In the genomic region with DNA sequence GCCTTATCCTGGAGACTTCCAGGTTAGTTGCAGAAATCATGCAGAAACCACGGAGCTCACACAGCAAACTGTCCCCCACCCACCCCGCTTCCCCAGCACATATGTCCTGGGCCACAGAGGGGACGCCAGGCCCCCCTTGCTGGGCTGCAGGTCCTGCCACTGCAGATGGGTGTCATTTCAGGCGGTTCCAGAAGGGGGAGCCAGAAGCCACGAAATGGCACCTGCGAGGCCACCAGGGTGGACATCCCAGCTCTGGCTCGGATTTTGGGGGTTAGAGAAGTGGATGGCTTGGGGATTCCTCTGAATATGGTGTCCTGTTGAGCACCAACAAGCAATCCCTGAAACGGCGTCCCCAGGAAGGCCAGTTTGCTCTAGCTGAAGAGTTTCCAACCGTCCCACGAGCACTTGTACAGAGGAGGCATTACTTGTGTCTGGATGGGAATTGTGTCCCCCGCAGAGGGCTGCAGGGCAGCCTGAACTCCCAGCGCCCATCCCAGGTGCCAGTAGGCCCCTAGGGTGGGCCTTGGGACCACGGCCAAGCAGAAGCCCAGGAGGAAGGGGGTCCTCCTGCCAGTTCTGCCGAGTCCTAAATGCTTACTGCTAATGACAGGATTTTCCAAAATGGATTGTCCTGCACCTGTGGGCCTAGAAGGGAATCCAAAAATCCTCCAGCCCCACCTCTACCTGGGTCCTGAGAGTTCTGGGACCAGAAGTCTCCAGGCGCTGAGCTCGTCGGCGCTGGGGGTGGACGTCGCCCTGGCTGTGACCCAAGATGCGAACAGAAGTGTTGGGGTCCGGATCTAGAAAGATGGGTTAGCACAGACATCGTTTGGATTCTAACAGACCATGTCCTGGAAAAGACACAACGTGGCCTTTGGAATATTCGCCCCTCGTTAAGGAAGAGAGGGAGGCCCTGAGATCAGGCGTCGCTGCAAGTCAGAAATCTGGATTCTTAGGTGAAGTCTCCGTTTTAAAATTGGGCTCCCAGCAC, we compare ENCODE assay signal across 8 cellular contexts. TPM values are rescaled to one million over a fixed set of nuclear protein-coding genes. Genes with fewer than 3 reads are reported as not detected.
A peak's percentile ranks its signal among the peaks of the same experiment; 100 is the strongest.
DNase-seq lines count a peak whose midpoint lies in the region; ATAC-seq and TF ChIP-seq lines count a peak whose summit lies in the region.

No MANE protein-coding gene starts in this region.

- H3K9me3 Mint-ChIP-seq in natural killer cell treated with Interleukin-12 subunit alpha and Interleukin-12 subunit beta and Interleukin-15 and Interleukin-18, amount 100 ng/mL, for 72 hours, result no peaks in the 10 kb centered on the region

- TF ChIP-seq CTCF in BJ (IDR thresholded peaks at IDR 0.05; ENCODE audit: insufficient read depth, low read depth, low read length) (peak; percentile 89), vagina (IDR thresholded peaks at IDR 0.05) (peak; percentile 61 to 88 (median 80))

- H3K27ac ChIP-seq in vagina, result no peak overlapping the region

- H3K4me1 ChIP-seq in vagina, result peaks cover 8% of the 10 kb centered on the region

- no peaks in the 10 kb centered on the region for H3K9me3 ChIP-seq in vagina

- CTCF ChIA-PET in BJ (lab: Yijun Ruan, JAX), result interaction anchor here (0.7 to 13.9 kb wide), 29 partner anchors 10 to 335 kb away, joined by 3 to 190 read pairs (median 4); no protein-coding TSS in a partner anchor

- TF ChIP-seq POLR2A in erythroblast (IDR thresholded peaks at IDR 0.05; ENCODE audit: low read length), result no peak
- no peak for TF ChIP-seq POLR2A in vagina (IDR thresholded peaks at IDR 0.05)

- no peak overlapping the region for H3K4me3 Mint-ChIP-seq in natural killer cell treated with Interleukin-12 subunit alpha and Interleukin-12 subunit beta and Interleukin-15 and Interleukin-18, amount 100 ng/mL, for 72 hours

- peaks cover 6% of the 10 kb centered on the region for H3K36me3 Mint-ChIP-seq in natural killer cell treated with Interleukin-12 subunit alpha and Interleukin-12 subunit beta and Interleukin-15 and Interleukin-18, amount 100 ng/mL, for 72 hours

- peaks cover 3% of the 10 kb centered on the region; the same call in 1 of the 2 replicates for H3K36me3 ChIP-seq in BJ (ENCODE audit: control insufficient read depth, insufficient read depth, low read length)
- peaks cover 0 to 14% of the 10 kb centered on the region in 2 donors for H3K36me3 ChIP-seq in vagina

- intact Hi-C loops in vagina (cut with DNase I), result loop anchor here (2.0 kb wide), 1 partner anchor 150 kb away; no protein-coding TSS in a partner anchor

- DNase-seq in BJ (ENCODE audit: low read depth) (no peak), NCI-H146 (lab: John Stamatoyannopoulos, UW) (peak; percentile 69), erythroblast (lab: John Stamatoyannopoulos, UW) (peak; percentile 64 to 84), vagina (ENCODE audit: extremely low spot score in 2 of 2) (no peak)
- DNase-seq in activated CD8-positive, alpha-beta memory T cell treated with anti-CD3 and anti-CD28 coated beads for 4 hours (ENCODE audit: low read depth in 2 of 2), result peak; percentile 36 to 43
- DNase-seq in natural killer cell treated with Interleukin-12 subunit alpha and Interleukin-12 subunit beta and Interleukin-15 and Interleukin-18, amount 100 ng/mL, for 72 hours (ENCODE audit: low spot score), result peak; percentile 70

- no peak overlapping the region for H3K4me3 ChIP-seq in BJ (ENCODE audit: low read depth, low read length)
- no peak overlapping the region for H3K4me3 ChIP-seq in vagina

- H3K27ac Mint-ChIP-seq in natural killer cell treated with Interleukin-12 subunit alpha and Interleukin-12 subunit beta and Interleukin-15 and Interleukin-18, amount 100 ng/mL, for 72 hours, result no peak overlapping the region

- POLR2A ChIA-PET in BJ (lab: Charles Lee), result no interaction called here

- H3K27me3 ChIP-seq in BJ (ENCODE audit: control insufficient read depth, insufficient read depth, low read length), result no peaks in the 10 kb centered on the region
- H3K27me3 ChIP-seq in vagina, result no peaks in the 10 kb centered on the region

- peak; percentile 49 for ATAC-seq in GM18909 (IDR thresholded peaks at IDR 0.05; ENCODE audit: poor library complexity, unreplicated experiment)
- ATAC-seq in natural killer cell treated with Interleukin-12 subunit alpha and Interleukin-12 subunit beta and Interleukin-15 and Interleukin-18, amount 100 ng/mL, for 72 hours, result no peak
- ATAC-seq in HG03469 (IDR thresholded peaks at IDR 0.05; ENCODE audit: unreplicated experiment), result no peak

- peaks cover 0 to 7% of the 10 kb centered on the region in 2 donors for H3K27me3 Mint-ChIP-seq in natural killer cell treated with Interleukin-12 subunit alpha and Interleukin-12 subunit beta and Interleukin-15 and Interleukin-18, amount 100 ng/mL, for 72 hours

- peaks cover 10 to 18% of the 10 kb centered on the region in 2 donors for H3K4me1 Mint-ChIP-seq in natural killer cell treated with Interleukin-12 subunit alpha and Interleukin-12 subunit beta and Interleukin-15 and Interleukin-18, amount 100 ng/mL, for 72 hours (ENCODE audit: low read depth in 2 of 2)

RNA-seq across cellular contexts. Expression of a gene that starts 14.6 kb away (rescaled TPM):
- 0.80 and 1.2 TPM in 2 replicates for polyA plus RNA-seq in BJ (2011; rRNA removed)
- 1.6 and 1.8 TPM in 2 replicates for polyA minus RNA-seq in BJ (2011; rRNA and poly(A)+ RNA removed)
- 10 to 100 TPM; 22.3 to 34.4 TPM for total RNA-seq in natural killer cell treated with Interleukin-12 subunit alpha and Interleukin-12 subunit beta and Interleukin-15 and Interleukin-18, amount 100 ng/mL, for 72 hours
- total RNA-seq in vagina, result 21.9 TPM

Comparison
In these comparisons a context has a peak if more than half of its experiments do, and no peak if none do; other contexts are left out.
1. DNase-seq: peak in NCI-H146 (single experiment), activated CD8-positive, alpha-beta memory T cell treated with anti-CD3 and anti-CD28 coated beads for 4 hours (2 of 2), erythroblast (2 of 2) and natural killer cell treated with Interleukin-12 subunit alpha and Interleukin-12 subunit beta and Interleukin-15 and Interleukin-18, amount 100 ng/mL, for 72 hours (single experiment); none in BJ (single experiment) and vagina (0 of 2).